ENCODE assay signal across 27 cellular contexts in genomic region chrX:52220936-52221335, GRCh38. TPM values are rescaled to one million over a fixed set of nuclear protein-coding genes. Genes with fewer than 3 reads are reported as not detected.
DNase-seq lines count a peak whose midpoint lies in the region; ATAC-seq, FAIRE-seq and TF ChIP-seq lines count a peak whose summit lies in the region.
"Had no signal": no experiment of that assay in that cellular context is flagged by ENCODE, and none has a peak within 500 bp of the region (broad histone marks: within the 10 kb centered on the region; RNA-seq: fewer than 3 reads in every experiment).

No MANE protein-coding gene starts in this region.

- DNase-seq in SK-N-SH (no peak), astrocyte (ENCODE audit: low read depth) (no peak), NCI-H128 (lab: John Stamatoyannopoulos, UW; ENCODE audit: unreplicated experiment) (no peak), posterior cingulate gyrus (no peak)
- no peak for DNase-seq in stimulated activated CD8-positive, alpha-beta memory T cell treated with anti-CD3 and anti-CD28 coated beads, Interleukin-4, amount 100 ng/mL, for 48 hours
- DNase-seq: ACHN; BE2C; C1 segment of cervical spinal cord; CD4-positive, alpha-beta memory T cell; CD4-positive, CD25-positive, alpha-beta regulatory T cell; CD8-positive, alpha-beta memory T cell; COR-L47; DMS 273 treated with DMSO at 0.1 percent for 48 hours; DMS153; DMS53; DMS79; DND-41; EL; GDM1 had no signal

- H3K4me2 ChIP-seq in SK-N-SH (no peak overlapping the region), astrocyte (ENCODE audit: low read length) (no peak overlapping the region)
- H3K4me2 ChIP-seq: BLaER1 had no signal

- no peak for ATAC-seq in SK-N-SH treated with all-trans-retinoic acid at 6 μM for 48 hours
- ATAC-seq: GM12878 had no signal

- H3K4me1 ChIP-seq in SK-N-SH (ENCODE audit: control insufficient read depth in 1 of 2, insufficient read depth in 2 of 2, low read depth in 1 of 2, low read length in 1 of 2), result no peaks in the 10 kb centered on the region
- H3K4me1 ChIP-seq in HEK293 (ENCODE audit: control insufficient read depth, insufficient read depth, low read length), result no peaks in the 10 kb centered on the region
- no peaks in the 10 kb centered on the region for H3K4me1 ChIP-seq in astrocyte (ENCODE audit: insufficient read depth, low read length)
- H3K4me1 ChIP-seq: BE2C, BLaER1 had no signal

- POLR2A ChIA-PET in SK-N-SH (lab: Yijun Ruan, JAX) (no interaction called here), HEK293 (lab: Yijun Ruan, JAX) (no interaction called here)

- no peak for TF ChIP-seq CTCF in SK-N-SH (IDR thresholded peaks at IDR 0.05)
- TF ChIP-seq CTCF in HEK293 (tag by site-specific recombination; IDR thresholded peaks at IDR 0.05), result no peak
- TF ChIP-seq CTCF in astrocyte (IDR thresholded peaks at IDR 0.05; ENCODE audit: insufficient read depth, low read depth, low read length), result no peak

- H3K4me3 ChIP-seq in SK-N-SH (ENCODE audit: low read depth in 2 of 2, low read length in 1 of 2) (no peak overlapping the region), HEK293 (ENCODE audit: low read depth, low read length) (no peak overlapping the region), astrocyte (ENCODE audit: insufficient read depth, low read depth, low read length) (no peak overlapping the region)
- H3K4me3 ChIP-seq: BLaER1, GM12878 had no signal

- TF ChIP-seq RAD21 in SK-N-SH (IDR thresholded peaks at IDR 0.05; ENCODE audit: low read length), result no peak

- H3K27ac ChIP-seq in SK-N-SH (ENCODE audit: low read depth in 2 of 2, low read length in 1 of 2) (no peak overlapping the region), HEK293 (ENCODE audit: extremely low read depth, low read depth, low read length) (no peak overlapping the region), astrocyte (ENCODE audit: low read depth, low read length) (no peak overlapping the region)
- H3K27ac ChIP-seq: 22Rv1, BLaER1 had no signal

- no peaks in the 10 kb centered on the region for H4K20me1 ChIP-seq in SK-N-SH (ENCODE audit: insufficient read depth)
- H4K20me1 ChIP-seq in astrocyte (ENCODE audit: insufficient read depth, low read length), result no peaks in the 10 kb centered on the region
- H4K20me1 ChIP-seq: BLaER1 had no signal

- no peaks in the 10 kb centered on the region for H3F3A ChIP-seq in SK-N-SH (replicated peaks; ENCODE audit: insufficient read depth)

- no peaks in the 10 kb centered on the region for H3K9me2 ChIP-seq in SK-N-SH

- intact Hi-C loops in posterior cingulate gyrus (cut with DNase I), result no loop called here

- no peaks in the 10 kb centered on the region for H3K27me3 Mint-ChIP-seq in astrocyte (ENCODE audit: low read depth, unreplicated experiment)

- no peak overlapping the region for H2AFZ ChIP-seq in SK-N-SH (ENCODE audit: low read depth)
- no peak overlapping the region for H2AFZ ChIP-seq in astrocyte (ENCODE audit: low read depth, low read length)

- H3K27me3 ChIP-seq in SK-N-SH (ENCODE audit: insufficient read depth), result no peaks in the 10 kb centered on the region
- H3K27me3 ChIP-seq in astrocyte (ENCODE audit: insufficient read depth, low read length), result no peaks in the 10 kb centered on the region
- H3K27me3 ChIP-seq: BE2C had no signal

- H3K9me3 ChIP-seq in SK-N-SH (no peaks in the 10 kb centered on the region), HEK293 (ENCODE audit: control insufficient read depth, insufficient read depth, low read depth, low read length) (no peaks in the 10 kb centered on the region), astrocyte (ENCODE audit: insufficient read depth, low read depth, low read length) (no peaks in the 10 kb centered on the region)
- H3K9me3 ChIP-seq: BE2C had no signal

- no peak overlapping the region for H3K27ac Mint-ChIP-seq in astrocyte (ENCODE audit: unreplicated experiment)
- H3K27ac Mint-ChIP-seq: CD14-positive monocyte; CD4-positive, alpha-beta memory T cell; CD4-positive, CD25-positive, alpha-beta regulatory T cell; CD8-positive, alpha-beta memory T cell had no signal

- CTCF ChIA-PET in SK-N-SH (lab: Yijun Ruan, JAX) (no interaction called here), HEK293 (lab: Yijun Ruan, JAX) (no interaction called here)

- FAIRE-seq in astrocyte (lab: Jason Lieb, UNC), result peak; percentile 80
- FAIRE-seq: GM12878, GM12892, GM18507 had no signal

- H3K9ac ChIP-seq in SK-N-SH (no peak overlapping the region), astrocyte (ENCODE audit: low read length) (no peak overlapping the region)
- H3K9ac ChIP-seq: BLaER1 had no signal

- no peak overlapping the region for H3K4me3 Mint-ChIP-seq in astrocyte (ENCODE audit: unreplicated experiment)
- H3K4me3 Mint-ChIP-seq: CD14-positive monocyte; CD4-positive, alpha-beta memory T cell; CD4-positive, CD25-positive, alpha-beta regulatory T cell; CD8-positive, alpha-beta memory T cell had no signal

- H3K79me2 ChIP-seq in SK-N-SH (ENCODE audit: insufficient read depth) (no peaks in the 10 kb centered on the region), astrocyte (ENCODE audit: insufficient read depth, low read length) (no peaks in the 10 kb centered on the region)

- H3K36me3 Mint-ChIP-seq in astrocyte (ENCODE audit: low read depth, unreplicated experiment), result no peaks in the 10 kb centered on the region
- H3K36me3 Mint-ChIP-seq: CD14-positive monocyte; CD4-positive, alpha-beta memory T cell; CD4-positive, CD25-positive, alpha-beta regulatory T cell; CD8-positive, alpha-beta memory T cell had no signal

- H3K4me1 Mint-ChIP-seq in astrocyte (ENCODE audit: low read depth, unreplicated experiment), result no peaks in the 10 kb centered on the region
- H3K4me1 Mint-ChIP-seq: CD14-positive monocyte; CD4-positive, alpha-beta memory T cell; CD4-positive, CD25-positive, alpha-beta regulatory T cell; CD8-positive, alpha-beta memory T cell had no signal

- no peaks in the 10 kb centered on the region for H3K36me3 ChIP-seq in SK-N-SH (replicated peaks in 1 of 2; ENCODE audit: control insufficient read depth in 1 of 2, insufficient read depth in 2 of 2, low read length in 1 of 2)
- no peaks in the 10 kb centered on the region for H3K36me3 ChIP-seq in HEK293 (ENCODE audit: control insufficient read depth in 2 of 2, insufficient read depth in 1 of 2, low read length in 2 of 2)
- H3K36me3 ChIP-seq in astrocyte (ENCODE audit: insufficient read depth, low read length), result no peaks in the 10 kb centered on the region
- H3K36me3 ChIP-seq: BE2C, BLaER1 had no signal

- H3K9me3 Mint-ChIP-seq in astrocyte (ENCODE audit: unreplicated experiment), result no peaks in the 10 kb centered on the region

- TF ChIP-seq EP300 in SK-N-SH (IDR thresholded peaks at IDR 0.05; ENCODE audit: borderline replicate concordance in 1 of 2, low read depth in 1 of 2, low read length in 1 of 2), result no peak

TF ChIP-seq in SK-N-SH treated with all-trans-retinoic acid at 6 μM for 48 hours, 23 proteins besides CTCF, POLR2A, EP300 and RAD21 (continues in another document):
- TF ChIP-seq ZC3H10 (CRISPR knock-in tag; IDR thresholded peaks at IDR 0.05), result no peak
- TF ChIP-seq PATZ1 (CRISPR knock-in tag; IDR thresholded peaks at IDR 0.05; ENCODE audit: borderline replicate concordance), result no peak

TF ChIP-seq in HEK293, 187 proteins besides CTCF, POLR2A, EP300 and RAD21:
- TF ChIP-seq REST (tag by site-specific recombination; IDR thresholded peaks at IDR 0.05) (0 out of 2 replicates have a peak, but pooled peaks have one; percentile 33), ZSCAN5A (tag by site-specific recombination; IDR thresholded peaks at IDR 0.05) (no peak)

RNA-seq across cellular contexts. Expression of gene MAGED4, which starts 36.2 kb away (rescaled TPM):
- polyA plus RNA-seq in SK-N-SH (2012; rRNA removed), result 14.8 and 26.6 TPM in 2 replicates
- polyA plus RNA-seq in SK-N-SH (2012; cell fraction: cytosol; rRNA removed), result 10.6 and 13.5 TPM in 2 replicates
- 87.6 and 91.7 TPM in 2 replicates for polyA plus RNA-seq in SK-N-SH (2012; cell fraction: nucleus; rRNA removed)
- total RNA-seq in astrocyte, result 96.3 and 129 TPM in 2 replicates
- total RNA-seq: GM12878 had no signal
- polyA plus RNA-seq: CD14-positive monocyte, GM12878 had no signal

Comparison
In these comparisons a context has a peak if more than half of its experiments do, and no peak if none do; other contexts are left out.
1. Of the 4 proteins assayed by ChIP-seq in both HEK293 and SK-N-SH: peak only in HEK293: none; only in SK-N-SH: none; in both: REST; in neither: 3.